38 cellular contexts compared by ENCODE assay signal in genomic region chr3:146335386-146335785, GRCh38.
"Had no signal": no experiment of that assay in that cellular context is flagged by ENCODE, and none has a peak within 500 bp of the region (broad histone marks: within the 10 kb centered on the region; RNA-seq: fewer than 3 reads in every experiment).

No MANE protein-coding gene starts in this region.

- FAIRE-seq: bronchial epithelial cell, TTC549 had no signal

- H3K27me3 ChIP-seq: ascending aorta, cardiac muscle cell had no signal

- H3K9me3 Mint-ChIP-seq: activated CD4-positive, alpha-beta memory T cell treated with anti-CD3 and anti-CD28 coated beads, Interleukin-2, amount 10 ng/mL, durations not matched to agents 7 days and 5 days; activated CD4-positive, alpha-beta T cell treated with anti-CD3 and anti-CD28 coated beads, Interleukin-2, amount 10 ng/mL, durations not matched to agents 7 days and 5 days; activated naive CD4-positive, alpha-beta T cell treated with anti-CD3 and anti-CD28 coated beads, Interleukin-2, amount 10 ng/mL, durations not matched to agents 7 days and 5 days; activated naive CD4-positive, alpha-beta T cell treated with anti-CD3 and anti-CD28 coated beads, Interleukin-2, amount 50 U/mL, for 24 hours; activated naive CD8-positive, alpha-beta T cell treated with anti-CD3 and anti-CD28 coated beads, Interleukin-2, amount 10 ng/mL, durations not matched to agents 7 days and 5 days; activated naive CD8-positive, alpha-beta T cell treated with anti-CD3 and anti-CD28 coated beads, Interleukin-2, amount 50 U/mL, for 24 hours; activated T-cell treated with anti-CD3 and anti-CD28 coated beads, Interleukin-2, amount 50 U/mL, for 24 hours; activated T-helper 2 cell treated with anti-CD3 and anti-CD28 coated beads, Interferon-gamma antibody, Interleukin-2, Interleukin-4, amounts not matched to agents 10 μg/mL and 5 μg/mL and 100 μg/mL, durations not matched to agents 14 hours and 24 hours and 36 hours; central memory CD8-positive, alpha-beta T cell; T-helper 1 cell treated with Interleukin-12 subunit alpha and Interleukin-12 subunit beta and Interleukin-4 antibody, amounts not matched to agents 30 μg/mL and 1 μg/mL, for 36 hours; T-helper 2 cell treated with Interferon-gamma antibody and Interleukin-4, amounts not matched to agents 5 μg/mL and 100 μg/mL, for 36 hours had no signal

- H3K9me3 ChIP-seq: ascending aorta had no signal

- H3K4me1 Mint-ChIP-seq: activated CD4-positive, alpha-beta memory T cell treated with anti-CD3 and anti-CD28 coated beads, Interleukin-2, amount 10 ng/mL, durations not matched to agents 7 days and 5 days; activated CD4-positive, alpha-beta T cell treated with anti-CD3 and anti-CD28 coated beads for 36 hours; activated CD4-positive, alpha-beta T cell treated with anti-CD3 and anti-CD28 coated beads, Interleukin-2, amount 10 ng/mL, durations not matched to agents 7 days and 5 days; activated CD8-positive, alpha-beta memory T cell treated with anti-CD3 and anti-CD28 coated beads, Interleukin-2, amount 10 ng/mL, durations not matched to agents 7 days and 5 days; activated naive CD4-positive, alpha-beta T cell treated with anti-CD3 and anti-CD28 coated beads, Interleukin-2, amount 10 ng/mL, durations not matched to agents 7 days and 5 days; activated naive CD4-positive, alpha-beta T cell treated with anti-CD3 and anti-CD28 coated beads, Interleukin-2, amount 50 U/mL, for 24 hours; activated naive CD8-positive, alpha-beta T cell treated with anti-CD3 and anti-CD28 coated beads, Interleukin-2, amount 10 ng/mL, durations not matched to agents 7 days and 5 days; activated naive CD8-positive, alpha-beta T cell treated with anti-CD3 and anti-CD28 coated beads, Interleukin-2, amount 50 U/mL, for 24 hours; brain; central memory CD8-positive, alpha-beta T cell; WTC11 had no signal

- DNase-seq: activated CD4-positive, alpha-beta memory T cell treated with anti-CD3 and anti-CD28 coated beads, Interleukin-2, amount 10 ng/mL, durations not matched to agents 7 days and 5 days; activated CD4-positive, alpha-beta T cell treated with anti-CD3 and anti-CD28 coated beads for 1 hour; activated CD4-positive, alpha-beta T cell treated with anti-CD3 and anti-CD28 coated beads for 36 hours; activated CD4-positive, alpha-beta T cell treated with anti-CD3 and anti-CD28 coated beads, Interleukin-2, amount 10 ng/mL, durations not matched to agents 7 days and 5 days; activated CD4-positive, alpha-beta T cell treated with anti-CD3 and anti-CD28 coated beads, Interleukin-2, amount 50 U/mL, for 48 hours; activated CD4-positive, CD25-positive, alpha-beta regulatory T cell; activated CD8-positive, alpha-beta memory T cell treated with anti-CD3 and anti-CD28 coated beads for 24 hours; activated CD8-positive, alpha-beta memory T cell treated with anti-CD3 and anti-CD28 coated beads, Interleukin-2, amount 10 ng/mL, durations not matched to agents 7 days and 5 days; activated CD8-positive, alpha-beta memory T cell treated with anti-CD3 and anti-CD28 coated beads, Interleukin-2, amount 50 U/mL, for 48 hours; activated CD8-positive, alpha-beta T cell treated with anti-CD3 and anti-CD28 coated beads, Interleukin-2, amount 10 ng/mL, durations not matched to agents 7 days and 5 days; activated effector memory CD4-positive, alpha-beta T cell treated with Interleukin-2 at 50 U/mL for 16 hours; activated gamma-delta T cell; activated naive CD4-positive, alpha-beta T cell treated with anti-CD3 and anti-CD28 coated beads, Interleukin-2, amount 10 ng/mL, durations not matched to agents 7 days and 5 days; activated naive CD4-positive, alpha-beta T cell treated with Interleukin-2 at 50 U/mL for 16 hours; activated naive CD8-positive, alpha-beta T cell treated with anti-CD3 and anti-CD28 coated beads, Interleukin-2, amount 10 ng/mL, durations not matched to agents 7 days and 5 days; activated naive CD8-positive, alpha-beta T cell treated with anti-CD3 and anti-CD28 coated beads, Interleukin-2, amount 50 U/mL, for 24 hours; activated T-cell treated with anti-CD3 and anti-CD28 coated beads, Interleukin-2, amount 50 U/mL, for 24 hours; activated T-cell treated with anti-CD3 and anti-CD28 coated beads, Interleukin-2, amount 50 U/mL, for 48 hours; amygdala; anterior cingulate cortex; caudate nucleus; SW 1271; T-helper 1 cell; T-helper 2 cell; T-helper 9 cell; WERI-Rb-1 had no signal

- H3K27ac ChIP-seq: ascending aorta, cardiac muscle cell, WERI-Rb-1 had no signal

- H3K4me3 ChIP-seq: ascending aorta, cardiac muscle cell had no signal

- H3K36me3 Mint-ChIP-seq: activated CD8-positive, alpha-beta memory T cell treated with anti-CD3 and anti-CD28 coated beads, Interleukin-2, amount 10 ng/mL, durations not matched to agents 7 days and 5 days; activated naive CD4-positive, alpha-beta T cell treated with anti-CD3 and anti-CD28 coated beads, Interleukin-2, amount 10 ng/mL, durations not matched to agents 7 days and 5 days; activated naive CD4-positive, alpha-beta T cell treated with anti-CD3 and anti-CD28 coated beads, Interleukin-2, amount 50 U/mL, for 24 hours; activated naive CD8-positive, alpha-beta T cell; activated naive CD8-positive, alpha-beta T cell treated with anti-CD3 and anti-CD28 coated beads, Interleukin-2, amount 10 ng/mL, durations not matched to agents 7 days and 5 days; brain had no signal

- H3K27ac Mint-ChIP-seq: activated CD4-positive, alpha-beta memory T cell treated with anti-CD3 and anti-CD28 coated beads, Interleukin-2, amount 10 ng/mL, durations not matched to agents 7 days and 5 days; activated CD4-positive, alpha-beta T cell treated with anti-CD3 and anti-CD28 coated beads for 36 hours; activated CD4-positive, alpha-beta T cell treated with anti-CD3 and anti-CD28 coated beads, Interleukin-2, amount 10 ng/mL, durations not matched to agents 7 days and 5 days; activated CD8-positive, alpha-beta memory T cell treated with anti-CD3 and anti-CD28 coated beads, Interleukin-2, amount 10 ng/mL, durations not matched to agents 7 days and 5 days; activated CD8-positive, alpha-beta T cell treated with anti-CD3 and anti-CD28 coated beads, Interleukin-2, amount 10 ng/mL, durations not matched to agents 7 days and 5 days; activated naive CD4-positive, alpha-beta T cell treated with anti-CD3 and anti-CD28 coated beads, Interleukin-2, amount 10 ng/mL, durations not matched to agents 7 days and 5 days; activated naive CD4-positive, alpha-beta T cell treated with anti-CD3 and anti-CD28 coated beads, Interleukin-2, amount 50 U/mL, for 24 hours; activated naive CD8-positive, alpha-beta T cell; activated naive CD8-positive, alpha-beta T cell treated with anti-CD3 and anti-CD28 coated beads, Interleukin-2, amount 10 ng/mL, durations not matched to agents 7 days and 5 days; activated naive CD8-positive, alpha-beta T cell treated with anti-CD3 and anti-CD28 coated beads, Interleukin-2, amount 50 U/mL, for 24 hours; activated T-cell treated with anti-CD3 and anti-CD28 coated beads, Interleukin-2, amount 50 U/mL, for 24 hours; activated T-helper 2 cell treated with anti-CD3 and anti-CD28 coated beads, Interferon-gamma antibody, Interleukin-2, Interleukin-4, amounts not matched to agents 10 μg/mL and 5 μg/mL and 100 μg/mL, durations not matched to agents 14 hours and 24 hours and 36 hours; brain; T-helper 1 cell treated with Interleukin-12 subunit alpha and Interleukin-12 subunit beta and Interleukin-4 antibody, amounts not matched to agents 30 μg/mL and 1 μg/mL, for 36 hours; T-helper 2 cell treated with Interferon-gamma antibody and Interleukin-4, amounts not matched to agents 5 μg/mL and 100 μg/mL, for 36 hours; WTC11 had no signal

- H3K27me3 Mint-ChIP-seq: activated CD4-positive, alpha-beta memory T cell treated with anti-CD3 and anti-CD28 coated beads, Interleukin-2, amount 10 ng/mL, durations not matched to agents 7 days and 5 days; activated CD4-positive, alpha-beta T cell treated with anti-CD3 and anti-CD28 coated beads for 36 hours; activated CD4-positive, alpha-beta T cell treated with anti-CD3 and anti-CD28 coated beads, Interleukin-2, amount 10 ng/mL, durations not matched to agents 7 days and 5 days; activated CD8-positive, alpha-beta memory T cell treated with anti-CD3 and anti-CD28 coated beads, Interleukin-2, amount 10 ng/mL, durations not matched to agents 7 days and 5 days; activated naive CD4-positive, alpha-beta T cell treated with anti-CD3 and anti-CD28 coated beads, Interleukin-2, amount 50 U/mL, for 24 hours; activated naive CD8-positive, alpha-beta T cell treated with anti-CD3 and anti-CD28 coated beads, Interleukin-2, amount 50 U/mL, for 24 hours; brain; central memory CD8-positive, alpha-beta T cell had no signal

- H3K4me3 Mint-ChIP-seq: activated CD4-positive, alpha-beta memory T cell treated with anti-CD3 and anti-CD28 coated beads, Interleukin-2, amount 10 ng/mL, durations not matched to agents 7 days and 5 days; activated CD4-positive, alpha-beta T cell treated with anti-CD3 and anti-CD28 coated beads for 36 hours; activated CD4-positive, alpha-beta T cell treated with anti-CD3 and anti-CD28 coated beads, Interleukin-2, amount 10 ng/mL, durations not matched to agents 7 days and 5 days; activated CD8-positive, alpha-beta memory T cell treated with anti-CD3 and anti-CD28 coated beads, Interleukin-2, amount 10 ng/mL, durations not matched to agents 7 days and 5 days; activated CD8-positive, alpha-beta T cell treated with anti-CD3 and anti-CD28 coated beads, Interleukin-2, amount 10 ng/mL, durations not matched to agents 7 days and 5 days; activated naive CD4-positive, alpha-beta T cell treated with anti-CD3 and anti-CD28 coated beads, Interleukin-2, amount 10 ng/mL, durations not matched to agents 7 days and 5 days; activated naive CD4-positive, alpha-beta T cell treated with anti-CD3 and anti-CD28 coated beads, Interleukin-2, amount 50 U/mL, for 24 hours; activated naive CD8-positive, alpha-beta T cell; activated naive CD8-positive, alpha-beta T cell treated with anti-CD3 and anti-CD28 coated beads, Interleukin-2, amount 10 ng/mL, durations not matched to agents 7 days and 5 days; activated naive CD8-positive, alpha-beta T cell treated with anti-CD3 and anti-CD28 coated beads, Interleukin-2, amount 50 U/mL, for 24 hours; activated T-cell treated with anti-CD3 and anti-CD28 coated beads, Interleukin-2, amount 50 U/mL, for 24 hours; brain; central memory CD8-positive, alpha-beta T cell; T-helper 1 cell treated with Interleukin-12 subunit alpha and Interleukin-12 subunit beta and Interleukin-4 antibody, amounts not matched to agents 30 μg/mL and 1 μg/mL, for 36 hours; T-helper 2 cell treated with Interferon-gamma antibody and Interleukin-4, amounts not matched to agents 5 μg/mL and 100 μg/mL, for 36 hours; WTC11 had no signal

- H3K4me1 ChIP-seq: ascending aorta had no signal

- H3K36me3 ChIP-seq: ascending aorta, cardiac muscle cell, WERI-Rb-1 had no signal
